In genomic region chr1:27876341-27877114, GRCh38 we compare ENCODE assay signal across 15 cellular contexts. TPM values are rescaled to one million over a fixed set of nuclear protein-coding genes. Genes with fewer than 3 reads are reported as not detected.
DNase-seq lines count a peak whose midpoint lies in the region; ATAC-seq and TF ChIP-seq lines count a peak whose summit lies in the region.
"Had no signal": no experiment of that assay in that cellular context is flagged by ENCODE, and none has a peak within 500 bp of the region (broad histone marks: within the 10 kb centered on the region; RNA-seq: fewer than 3 reads in every experiment).

No MANE protein-coding gene starts in this region.

- peak overlapping the region; percentile 79 for H3K27ac Mint-ChIP-seq in central memory CD8-positive, alpha-beta T cell (ENCODE audit: low read depth)
- H3K27ac Mint-ChIP-seq in neural progenitor cell = no peak overlapping the region

- no peaks in the 10 kb centered on the region for H4K20me1 ChIP-seq in BLaER1
- H4K20me1 ChIP-seq in DOHH2 (ENCODE audit: control insufficient read depth, insufficient read depth, low read depth, low read length) = no peaks in the 10 kb centered on the region
- H4K20me1 ChIP-seq in neural progenitor cell (ENCODE audit: low read depth) = no peaks in the 10 kb centered on the region

- ATAC-seq in central memory CD8-positive, alpha-beta T cell (replicated peaks; ENCODE audit: extremely low read depth, poor library complexity, severe bottlenecking) = no peak
- no peak for ATAC-seq in HG02938 (IDR thresholded peaks at IDR 0.05; ENCODE audit: unreplicated experiment)

- H3K4me1 ChIP-seq in BLaER1 = peaks cover 70% of the 10 kb centered on the region
- peaks cover 53% of the 10 kb centered on the region for H3K4me1 ChIP-seq in DOHH2 (ENCODE audit: control insufficient read depth, low read length)
- no peaks in the 10 kb centered on the region for H3K4me1 ChIP-seq in neural progenitor cell

- H3K9ac ChIP-seq in BLaER1 = peak overlapping the region; percentile 53
- H3K9ac ChIP-seq in neural progenitor cell = no peak overlapping the region

- TF ChIP-seq CTCF in DOHH2 (IDR thresholded peaks at IDR 0.05; ENCODE audit: low read depth, low read length, poor library complexity, severe bottlenecking) (no peak), neural progenitor cell (IDR thresholded peaks at IDR 0.05) (no peak)

- H3K79me2 ChIP-seq in DOHH2 (ENCODE audit: control insufficient read depth, low read length) = no peaks in the 10 kb centered on the region
- no peaks in the 10 kb centered on the region for H3K79me2 ChIP-seq in neural progenitor cell (ENCODE audit: low read depth)

- H3K36me3 ChIP-seq in BLaER1 = peaks cover 31% of the 10 kb centered on the region
- no peaks in the 10 kb centered on the region for H3K36me3 ChIP-seq in DOHH2 (ENCODE audit: control insufficient read depth, low read length)
- no peaks in the 10 kb centered on the region for H3K36me3 ChIP-seq in neural progenitor cell

- H3K9me3 ChIP-seq in BLaER1 (no peaks in the 10 kb centered on the region), DOHH2 (ENCODE audit: control insufficient read depth, insufficient read depth, low read length) (no peaks in the 10 kb centered on the region), neural progenitor cell (ENCODE audit: low read depth) (no peaks in the 10 kb centered on the region)

- H3K27ac ChIP-seq in BLaER1 (peak overlapping the region; percentile 85), DOHH2 (ENCODE audit: low read depth, low read length) (no peak overlapping the region), neural progenitor cell (no peak overlapping the region)

- H2AFZ ChIP-seq in neural progenitor cell (replicated peaks) = no peak overlapping the region

- H3K27me3 Mint-ChIP-seq in central memory CD8-positive, alpha-beta T cell = no peaks in the 10 kb centered on the region
- H3K27me3 Mint-ChIP-seq in neural progenitor cell (ENCODE audit: insufficient read depth, low read depth) = peaks cover 16% of the 10 kb centered on the region

- DNase-seq in central memory CD8-positive, alpha-beta T cell (ENCODE audit: low spot score in 2 of 2) = no peak
- no peak for DNase-seq in neural progenitor cell (ENCODE audit: low spot score)
- no peak for DNase-seq in NCI-H526 (lab: John Stamatoyannopoulos, UW)
- DNase-seq in NCI-H1092 (lab: John Stamatoyannopoulos, UW) = no peak
- no peak for DNase-seq in hippocampal formation (lab: John Stamatoyannopoulos, UW)
- DNase-seq: activated CD8-positive, alpha-beta memory T cell treated with anti-CD3 and anti-CD28 coated beads, Interleukin-2, amount 50 U/mL, for 4 hours; amygdala; dermis blood vessel endothelial cell; NCI-H1694; NCI-H69; SIG-M5; stimulated activated CD4-positive, alpha-beta T cell treated with anti-CD3 and anti-CD28 coated beads, Interleukin-2, amount 100 ng/mL, for 24 hours had no signal

- H3K4me1 Mint-ChIP-seq in central memory CD8-positive, alpha-beta T cell = peaks cover 61% of the 10 kb centered on the region
- H3K4me1 Mint-ChIP-seq in neural progenitor cell = peaks cover 3% of the 10 kb centered on the region

- H3K4me2 ChIP-seq in BLaER1 (peak overlapping the region; percentile 98), DOHH2 (ENCODE audit: low read length) (peak overlapping the region; percentile 28; the same call in 1 of the 2 replicates), neural progenitor cell (no peak overlapping the region)

- H3K36me3 Mint-ChIP-seq in central memory CD8-positive, alpha-beta T cell (ENCODE audit: insufficient read depth) = peaks cover 56% of the 10 kb centered on the region
- H3K36me3 Mint-ChIP-seq in neural progenitor cell = no peaks in the 10 kb centered on the region

- H3K4me3 ChIP-seq in BLaER1 (peak overlapping the region; percentile 36; the same call in 1 of the 2 replicates), DOHH2 (ENCODE audit: low read length) (no peak overlapping the region), neural progenitor cell (no peak overlapping the region)

- H3K9me3 Mint-ChIP-seq in central memory CD8-positive, alpha-beta T cell = no peaks in the 10 kb centered on the region
- no peaks in the 10 kb centered on the region for H3K9me3 Mint-ChIP-seq in neural progenitor cell

- H3F3A ChIP-seq in DOHH2 (ENCODE audit: control insufficient read depth, insufficient read depth) (peaks cover 7% of the 10 kb centered on the region; the same call in 1 of the 2 replicates), neural progenitor cell (ENCODE audit: low read depth) (peaks cover 6% of the 10 kb centered on the region)

- no peaks in the 10 kb centered on the region for H3K9me2 ChIP-seq in DOHH2 (replicated peaks; ENCODE audit: control insufficient read depth, low read length)

- no peaks in the 10 kb centered on the region for H3K27me3 ChIP-seq in BLaER1
- no peaks in the 10 kb centered on the region for H3K27me3 ChIP-seq in DOHH2 (ENCODE audit: control insufficient read depth, low read length)
- H3K27me3 ChIP-seq in neural progenitor cell = peaks cover 13% of the 10 kb centered on the region

- peak overlapping the region; percentile 90 for H3K4me3 Mint-ChIP-seq in central memory CD8-positive, alpha-beta T cell
- peak overlapping the region; percentile 55 for H3K4me3 Mint-ChIP-seq in neural progenitor cell

RNA-seq across cellular contexts. Expression of gene THEMIS2, which starts 4.2 kb away (rescaled TPM):
- 1.7 and 6.7 TPM in 2 replicates for total RNA-seq in neural progenitor cell (ENCODE audit: low replicate concordance)

RNA-seq across cellular contexts. Expression of gene RPA2, which starts 37.8 kb away (rescaled TPM):
- total RNA-seq in neural progenitor cell (ENCODE audit: low replicate concordance) = 94.3 and 97.0 TPM in 2 replicates

RNA-seq across cellular contexts. Expression of gene PPP1R8, which starts 45.9 kb away (rescaled TPM):
- total RNA-seq in neural progenitor cell (ENCODE audit: low replicate concordance) = 61.2 and 66.3 TPM in 2 replicates

RNA-seq across cellular contexts. Expression of gene SMPDL3B, which starts 58.3 kb away (rescaled TPM):
- 1.2 and 3.9 TPM in 2 replicates for total RNA-seq in neural progenitor cell (ENCODE audit: low replicate concordance)
